Comparison of ENCODE assay signal across 19 cellular contexts in the genomic region with DNA sequence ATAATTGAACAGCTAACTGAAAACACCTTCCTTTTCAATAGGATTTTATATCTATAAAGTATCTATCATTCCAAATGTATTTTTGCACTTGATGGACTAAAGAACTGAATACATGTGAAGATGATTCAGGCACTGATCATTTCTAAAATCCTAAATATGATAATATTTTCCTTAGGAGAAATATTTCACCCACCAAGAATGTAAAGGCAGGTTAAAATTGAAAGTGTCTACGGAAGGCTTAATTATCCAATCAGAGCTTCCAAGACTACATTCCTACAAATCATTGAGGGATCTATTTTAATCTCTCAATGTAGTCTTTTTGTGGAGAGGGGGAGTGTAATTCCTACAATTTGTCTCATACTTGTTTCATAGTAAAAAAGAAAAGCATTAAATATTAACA. TPM values are rescaled to one million over a fixed set of nuclear protein-coding genes. Genes with fewer than 3 reads are reported as not detected.
DNase-seq lines count a peak whose midpoint lies in the region; ATAC-seq, FAIRE-seq and TF ChIP-seq lines count a peak whose summit lies in the region.
"Had no signal": no experiment of that assay in that cellular context is flagged by ENCODE, and none has a peak within 500 bp of the region (broad histone marks: within the 10 kb centered on the region; RNA-seq: fewer than 3 reads in every experiment).

No MANE protein-coding gene starts in this region.

- H3K27me3 ChIP-seq in RWPE2 (ENCODE audit: insufficient read depth, poor library complexity, severe bottlenecking) (no peaks in the 10 kb centered on the region), skeletal muscle satellite cell (ENCODE audit: control insufficient read depth, insufficient read depth, low read length) (no peaks in the 10 kb centered on the region)

- peak; percentile 45 for FAIRE-seq in endometrium (lab: Jason Lieb, UNC)
- FAIRE-seq: K562 had no signal

- H3K27ac ChIP-seq in RWPE2 (ENCODE audit: poor library complexity, severe bottlenecking) = peak overlapping the region; percentile 82
- H3K27ac ChIP-seq: BLaER1 treated with 17β-estradiol and CSF1 and Interleukin-3, amounts not matched to agents 10 nM and 100 nM had no signal

- H3K4me2 ChIP-seq in skeletal muscle satellite cell (ENCODE audit: low read length) = no peak overlapping the region

- peak overlapping the region; percentile 5 for H3K9ac ChIP-seq in skeletal muscle satellite cell (ENCODE audit: low read depth, low read length)
- H3K9ac ChIP-seq: BLaER1 treated with 17β-estradiol and CSF1 and Interleukin-3, amounts not matched to agents 10 nM and 100 nM had no signal

- H3K36me3 ChIP-seq in RWPE2 (ENCODE audit: low read depth) (peaks cover 62% of the 10 kb centered on the region), skeletal muscle satellite cell (ENCODE audit: insufficient read depth, low read length) (no peaks in the 10 kb centered on the region)

- no peak overlapping the region for H3K4me3 ChIP-seq in RWPE2 (ENCODE audit: severe bottlenecking)
- H3K4me3 ChIP-seq in skeletal muscle satellite cell (ENCODE audit: low read length) = no peak overlapping the region
- H3K4me3 ChIP-seq: BLaER1 treated with 17β-estradiol and CSF1 and Interleukin-3, amounts not matched to agents 10 nM and 100 nM; K562 had no signal

- H3K4me1 ChIP-seq in RWPE2 (ENCODE audit: insufficient read depth, poor library complexity, severe bottlenecking) = peaks cover 31% of the 10 kb centered on the region
- H3K4me1 ChIP-seq in skeletal muscle satellite cell (ENCODE audit: control insufficient read depth, insufficient read depth, low read length) = peaks cover 45% of the 10 kb centered on the region

- no peaks in the 10 kb centered on the region for H3K9me3 ChIP-seq in RWPE2 (ENCODE audit: severe bottlenecking)
- no peaks in the 10 kb centered on the region for H3K9me3 ChIP-seq in skeletal muscle satellite cell (replicated peaks; ENCODE audit: low read length)
- H3K9me3 ChIP-seq: BLaER1 treated with 17β-estradiol and CSF1 and Interleukin-3, amounts not matched to agents 10 nM and 100 nM had no signal

- peak; percentile 36 for DNase-seq in HCEC 1CT
- no peak for DNase-seq in RWPE2 (ENCODE audit: low spot score)
- no peak for DNase-seq in NCI-H526 treated with DMSO at 0.1 percent for 48 hours (lab: John Stamatoyannopoulos, UW)
- DNase-seq in SHP77 (lab: John Stamatoyannopoulos, UW) = no peak
- no peak for DNase-seq in globus pallidus (ENCODE audit: low spot score)
- DNase-seq: Calu3; CD8-positive, alpha-beta T cell; NCI-H1105 treated with DMSO at 0.1 percent for 48 hours; NCI-H1694; NCI-H2081 treated with DMSO at 0.1 percent for 48 hours; NCI-H748 treated with DMSO at 0.1 percent for 48 hours; OCI-M1; SIG-M5 had no signal

- ATAC-seq in RWPE2 (ENCODE audit: low read depth) = no peak
- ATAC-seq: CD8-positive, alpha-beta T cell; HCT116; K562 had no signal

- no peak for TF ChIP-seq CTCF in RWPE2 (IDR thresholded peaks at IDR 0.05; ENCODE audit: poor library complexity, severe bottlenecking)

RNA-seq across cellular contexts. Expression of a gene that starts 3.6 kb away (rescaled TPM):
- total RNA-seq in skeletal muscle satellite cell (2012; rRNA removed) = under 0.01 and 0.76 TPM in 2 replicates
- total RNA-seq: RPMI7951 had no signal
